ENCODE assay signal across 22 cellular contexts in the genomic region with DNA sequence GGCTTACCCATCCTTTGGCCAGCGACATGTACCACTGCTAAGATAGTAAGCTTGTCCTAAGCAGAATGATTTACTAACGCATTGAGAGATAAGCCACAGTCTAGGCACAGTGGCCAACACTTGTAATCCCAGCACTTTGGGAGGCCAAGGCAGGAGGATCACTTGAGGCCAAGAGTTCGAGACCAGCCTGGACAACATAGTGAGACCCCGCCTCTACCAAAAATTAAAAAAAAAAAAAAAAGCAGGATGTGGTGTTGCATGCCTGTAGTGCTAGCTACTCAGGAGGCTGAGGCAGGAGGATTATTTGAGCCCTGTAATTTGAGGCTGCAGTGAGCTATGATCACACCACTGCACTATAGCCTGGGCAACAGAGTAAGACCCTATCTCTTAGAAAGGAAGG. TPM values are rescaled to one million over a fixed set of nuclear protein-coding genes. Genes with fewer than 3 reads are reported as not detected.
A peak's percentile ranks its signal among the peaks of the same experiment; 100 is the strongest.
DNase-seq lines count a peak whose midpoint lies in the region; ATAC-seq, FAIRE-seq and TF ChIP-seq lines count a peak whose summit lies in the region.
"Had no signal": no experiment of that assay in that cellular context is flagged by ENCODE, and none has a peak within 500 bp of the region (broad histone marks: within the 10 kb centered on the region; RNA-seq: fewer than 3 reads in every experiment).

No MANE protein-coding gene starts in this region.

- H3K27ac Mint-ChIP-seq in activated naive CD4-positive, alpha-beta T cell treated with anti-CD3 and anti-CD28 coated beads, Interleukin-2, amount 50 U/mL, for 24 hours: peak overlapping the region; percentile 20
- H3K27ac Mint-ChIP-seq in naive thymus-derived CD4-positive, alpha-beta T cell: no peak overlapping the region
- H3K27ac Mint-ChIP-seq: CD14-positive monocyte; CD4-positive, alpha-beta T cell had no signal

- no peak for FAIRE-seq in K562 (lab: Jason Lieb, UNC)
- FAIRE-seq: GM12891 had no signal

- H3K9me1 ChIP-seq in K562 (ENCODE audit: control insufficient read depth, insufficient read depth, low read length): no peaks in the 10 kb centered on the region

- no peak for TF ChIP-seq EP300 in K562 (IDR thresholded peaks at IDR 0.05; ENCODE audit: low read length)

- peaks cover 10% of the 10 kb centered on the region for H3K36me3 Mint-ChIP-seq in activated naive CD4-positive, alpha-beta T cell treated with anti-CD3 and anti-CD28 coated beads, Interleukin-2, amount 50 U/mL, for 24 hours
- peaks cover 10 to 45% (median 22%) of the 10 kb centered on the region in 5 donors for H3K36me3 Mint-ChIP-seq in naive thymus-derived CD4-positive, alpha-beta T cell

- H3K9me3 ChIP-seq in HEK293 (ENCODE audit: control insufficient read depth, insufficient read depth, low read depth, low read length) (no peaks in the 10 kb centered on the region), K562 (replicated peaks; ENCODE audit: control insufficient read depth, insufficient read depth, low read depth, low read length) (no peaks in the 10 kb centered on the region)
- no peaks in the 10 kb centered on the region for H3K9me3 ChIP-seq in naive thymus-derived CD4-positive, alpha-beta T cell (ENCODE audit: control insufficient read depth in 2 of 3, low read length in 3 of 3)
- H3K9me3 ChIP-seq: BE2C; BLaER1 treated with 17β-estradiol and CSF1 and Interleukin-3, amounts not matched to agents 10 nM and 100 nM had no signal

- intact Hi-C loops in K562 (cut with micrococcal nuclease): no loop called here
- intact Hi-C loops in naive thymus-derived CD4-positive, alpha-beta T cell (cut with micrococcal nuclease): no loop called here

- H3K36me3 ChIP-seq in HEK293 (ENCODE audit: control insufficient read depth in 2 of 2, insufficient read depth in 1 of 2, low read length in 2 of 2): peaks cover 5 to 75% of the 10 kb centered on the region in 2 experiments
- peaks cover 60% of the 10 kb centered on the region for H3K36me3 ChIP-seq in K562 (ENCODE audit: control insufficient read depth, insufficient read depth, low read length)
- peaks cover 7 to 70% (median 26%) of the 10 kb centered on the region in 3 experiments for H3K36me3 ChIP-seq in naive thymus-derived CD4-positive, alpha-beta T cell (ENCODE audit: control insufficient read depth in 2 of 3, insufficient read depth in 3 of 3, low read length in 3 of 3)

- H3K4me3 ChIP-seq in HEK293 (ENCODE audit: low read depth, low read length) (no peak overlapping the region), K562 (no peak overlapping the region)
- H3K4me3 ChIP-seq in naive thymus-derived CD4-positive, alpha-beta T cell (ENCODE audit: low read length): no peak overlapping the region
- H3K4me3 ChIP-seq: BLaER1 treated with 17β-estradiol and CSF1 and Interleukin-3, amounts not matched to agents 10 nM and 100 nM had no signal

- no peak for ATAC-seq in K562
- ATAC-seq in naive thymus-derived CD4-positive, alpha-beta T cell: no peak

- H3K4me2 ChIP-seq in K562 (ENCODE audit: insufficient read depth, low read length): no peak overlapping the region
- H3K4me2 ChIP-seq: BLaER1 treated with 17β-estradiol and CSF1 and Interleukin-3, amounts not matched to agents 10 nM and 100 nM had no signal

- in situ Hi-C loops in K562 (cut with MboI): no loop called here

- no TSS peak for BruUV-seq in K562 (replicated peaks; lab: Mats Ljungman, UMichigan)

- no peaks in the 10 kb centered on the region for H3K27me3 ChIP-seq in K562 (ENCODE audit: control insufficient read depth in 2 of 2, insufficient read depth in 2 of 2, low read length in 2 of 2)
- H3K27me3 ChIP-seq in naive thymus-derived CD4-positive, alpha-beta T cell (ENCODE audit: control insufficient read depth in 2 of 2, insufficient read depth in 2 of 2, low read length in 2 of 2): no peaks in the 10 kb centered on the region
- H3K27me3 ChIP-seq: BE2C; BLaER1 treated with 17β-estradiol and CSF1 and Interleukin-3, amounts not matched to agents 10 nM and 100 nM had no signal

- H3K79me2 ChIP-seq in K562 (ENCODE audit: control insufficient read depth, insufficient read depth, low read length): no peaks in the 10 kb centered on the region

- TF ChIP-seq RAD21 in K562 (CRISPR knock-in tag; conservative IDR thresholded peaks at IDR 0.05 in 1 of 2, IDR thresholded peaks at IDR 0.05 in 1 of 2): no peak

- no peak for TF ChIP-seq POLR2A in K562 (conservative IDR thresholded peaks at IDR 0.05)

- TF ChIP-seq CTCF in HEK293 (tag by site-specific recombination; IDR thresholded peaks at IDR 0.05) (no peak), K562 (IDR thresholded peaks at IDR 0.05 in 2 of 3, conservative IDR thresholded peaks at IDR 0.05 in 1 of 3; ENCODE audit: insufficient read depth in 2 of 3, low read depth in 1 of 3, low read length in 3 of 3) (no peak)

- CTCF ChIA-PET in HEK293 (lab: Yijun Ruan, JAX): no interaction called here
- CTCF ChIA-PET in K562 (lab: Yijun Ruan, JAX; ENCODE audit: low intra/inter-chr PET ratio): no interaction called here
- CTCF ChIA-PET in naive thymus-derived CD4-positive, alpha-beta T cell (lab: Charles Lee): no interaction called here

- H3K9me3 Mint-ChIP-seq in activated naive CD4-positive, alpha-beta T cell treated with anti-CD3 and anti-CD28 coated beads, Interleukin-2, amount 50 U/mL, for 24 hours: no peaks in the 10 kb centered on the region
- no peaks in the 10 kb centered on the region for H3K9me3 Mint-ChIP-seq in naive thymus-derived CD4-positive, alpha-beta T cell
- H3K9me3 Mint-ChIP-seq: CD14-positive monocyte; CD4-positive, alpha-beta T cell had no signal

- H3K9ac ChIP-seq in K562 (ENCODE audit: insufficient read depth in 1 of 2, low read depth in 2 of 2, low read length in 2 of 2): no peak overlapping the region
- H3K9ac ChIP-seq: BLaER1 treated with 17β-estradiol and CSF1 and Interleukin-3, amounts not matched to agents 10 nM and 100 nM had no signal

- H3K4me1 ChIP-seq in HEK293 (ENCODE audit: control insufficient read depth, insufficient read depth, low read length) (no peaks in the 10 kb centered on the region), K562 (replicated peaks in 1 of 2; ENCODE audit: control insufficient read depth in 2 of 2, insufficient read depth in 2 of 2, low read length in 2 of 2) (no peaks in the 10 kb centered on the region)
- no peaks in the 10 kb centered on the region for H3K4me1 ChIP-seq in naive thymus-derived CD4-positive, alpha-beta T cell (ENCODE audit: control insufficient read depth in 2 of 2, insufficient read depth in 2 of 2, low read length in 2 of 2)
- H3K4me1 ChIP-seq: BE2C; BLaER1 treated with 17β-estradiol and CSF1 and Interleukin-3, amounts not matched to agents 10 nM and 100 nM had no signal

- POLR2A ChIA-PET in HEK293 (lab: Yijun Ruan, JAX) (no interaction called here), K562 (lab: Yijun Ruan, JAX) (no interaction called here)
- POLR2A ChIA-PET in naive thymus-derived CD4-positive, alpha-beta T cell (lab: Charles Lee): interaction anchor here (0.7 kb wide), 1 partner anchor 58 kb away, joined by 3 read pairs; no protein-coding TSS in a partner anchor

- no peak overlapping the region for H3K27ac ChIP-seq in HEK293 (ENCODE audit: extremely low read depth, low read depth, low read length)
- no peak overlapping the region for H3K27ac ChIP-seq in K562 (ENCODE audit: extremely low read depth, low read depth, low read length)
- no peak overlapping the region for H3K27ac ChIP-seq in naive thymus-derived CD4-positive, alpha-beta T cell (ENCODE audit: low read depth, low read length)
- H3K27ac ChIP-seq: 22Rv1; BLaER1 treated with 17β-estradiol and CSF1 and Interleukin-3, amounts not matched to agents 10 nM and 100 nM had no signal

- no peaks in the 10 kb centered on the region for H4K20me1 ChIP-seq in K562 (replicated peaks; ENCODE audit: control insufficient read depth, insufficient read depth, low read length)

- H2AFZ ChIP-seq in K562 (ENCODE audit: low read depth, low read length): no peak overlapping the region

- no peak for DNase-seq in activated naive CD4-positive, alpha-beta T cell treated with Interleukin-2 at 50 U/mL for 16 hours
- DNase-seq in K562 (ENCODE audit: extremely low read depth in 1 of 4, low spot score in 3 of 4): no peak
- DNase-seq in NCI-H1436 (lab: John Stamatoyannopoulos, UW): no peak
- no peak for DNase-seq in naive thymus-derived CD4-positive, alpha-beta T cell
- DNase-seq in AG08395 (ENCODE audit: low spot score): no peak
- DNase-seq: AML-193; BE2C; Calu3; CD4-positive, alpha-beta T cell; COR-L47; DMS53; DMS79 treated with DMSO at 0.1 percent for 48 hours; GF-D8; GOT3; H7; HCEC 1CT had no signal

- WGBS in K562 (ENCODE audit: insufficient coverage, low coverage, missing lambda C conversion rate): 96% methylated on average over 3 of the region's 4 CpGs

- no peak overlapping the region for H3K4me3 Mint-ChIP-seq in activated naive CD4-positive, alpha-beta T cell treated with anti-CD3 and anti-CD28 coated beads, Interleukin-2, amount 50 U/mL, for 24 hours
- no peak overlapping the region for H3K4me3 Mint-ChIP-seq in naive thymus-derived CD4-positive, alpha-beta T cell
- H3K4me3 Mint-ChIP-seq: CD14-positive monocyte; CD4-positive, alpha-beta T cell had no signal

- no peaks in the 10 kb centered on the region for H3K27me3 Mint-ChIP-seq in activated naive CD4-positive, alpha-beta T cell treated with anti-CD3 and anti-CD28 coated beads, Interleukin-2, amount 50 U/mL, for 24 hours
- no peaks in the 10 kb centered on the region for H3K27me3 Mint-ChIP-seq in naive thymus-derived CD4-positive, alpha-beta T cell
- H3K27me3 Mint-ChIP-seq: CD4-positive, alpha-beta T cell had no signal

- H3K4me1 Mint-ChIP-seq in activated naive CD4-positive, alpha-beta T cell treated with anti-CD3 and anti-CD28 coated beads, Interleukin-2, amount 50 U/mL, for 24 hours: no peaks in the 10 kb centered on the region
- H3K4me1 Mint-ChIP-seq in naive thymus-derived CD4-positive, alpha-beta T cell: no peaks in the 10 kb centered on the region
- H3K4me1 Mint-ChIP-seq: CD14-positive monocyte had no signal

RNA-seq across cellular contexts. Expression of gene KIAA1549L, which starts 25.6 kb away (rescaled TPM):
- not detected in 2 replicates for total RNA-seq in K562 (2011; cell fraction: chromatin; rRNA removed; ENCODE audit: low replicate concordance)
- not detected in 2 replicates for total RNA-seq in K562 (2011; cell fraction: nucleolus; rRNA removed)
- not detected in 2 replicates for total RNA-seq in K562 (2011; cell fraction: nucleoplasm; rRNA removed)
- not detected in 2 replicates for total RNA-seq in K562 (2014; rRNA removed)
- not detected in 2 replicates for total RNA-seq in K562 (2014; rRNA removed; fragmentation: Illumina TruSeq; extraction: Trizol)
- total RNA-seq in K562 (2015; rRNA removed; fragmentation: Illumina TruSeq; extraction: Trizol): not detected in 2 replicates
- total RNA-seq in K562 (2021): not detected in 2 replicates
- not detected in 2 replicates for polyA plus RNA-seq in K562 (2011; rRNA removed)
- under 0.01 TPM in 1 of 2 replicates, not detected in the other for polyA plus RNA-seq in K562 (2011; cell fraction: cytosol; rRNA removed)
- polyA plus RNA-seq in K562 (2011; cell fraction: nucleus; rRNA removed): not detected in 2 replicates
- 0.01 TPM in 1 of 2 replicates, not detected in the other for polyA plus RNA-seq in K562 (2012)
- not detected in 2 replicates for polyA plus RNA-seq in K562 (2014; fragmentation: Illumina TruSeq; extraction: Trizol)
- not detected for polyA plus RNA-seq in K562 (2014; fragmentation: Nextera tagmentation; extraction: Ambion mirVana)
- not detected in 2 replicates for polyA plus RNA-seq in K562 (2014; rRNA removed)
- not detected in 2 replicates for polyA minus RNA-seq in K562 (2011; rRNA and poly(A)+ RNA removed)
- polyA minus RNA-seq in K562 (2011; cell fraction: cytosol; rRNA and poly(A)+ RNA removed): not detected in 2 replicates
- not detected in 2 replicates for polyA minus RNA-seq in K562 (2011; cell fraction: nucleus; rRNA and poly(A)+ RNA removed)
- not detected for total RNA-seq in naive thymus-derived CD4-positive, alpha-beta T cell
- not detected for polyA plus RNA-seq in naive thymus-derived CD4-positive, alpha-beta T cell
- total RNA-seq: CD4-positive, alpha-beta T cell had no signal
- polyA plus RNA-seq: CD14-positive monocyte had no signal
